28 cellular contexts compared by ENCODE assay signal in genomic region chr10:34303022-34303421, GRCh38.
"Had no signal": no experiment of that assay in that cellular context is flagged by ENCODE, and none has a peak within 500 bp of the region (broad histone marks: within the 10 kb centered on the region; RNA-seq: fewer than 3 reads in every experiment).

No MANE protein-coding gene starts in this region.

- H3K9me3 ChIP-seq: neutrophil, pancreas, psoas muscle, right lobe of liver, sigmoid colon, suprapubic skin, testis, tibial artery, transverse colon, upper lobe of right lung, uterus had no signal

- H3K4me1 ChIP-seq: pancreas, psoas muscle, sigmoid colon, testis, tibial artery, upper lobe of right lung, uterus had no signal

- FAIRE-seq: pancreas, small intestine had no signal

- H3K27ac ChIP-seq: neutrophil, pancreas, psoas muscle, right lobe of liver, sigmoid colon, suprapubic skin, testis, tibial artery, transverse colon, upper lobe of right lung, uterus had no signal

- H3K27me3 ChIP-seq: neutrophil, pancreas, right lobe of liver, sigmoid colon, suprapubic skin, testis, tibial artery, transverse colon, upper lobe of right lung, uterus had no signal

- H3K36me3 ChIP-seq: neutrophil, pancreas, right lobe of liver, sigmoid colon, suprapubic skin, tibial artery, transverse colon, upper lobe of right lung, uterus had no signal

- ATAC-seq: naive thymus-derived CD8-positive, alpha-beta T cell; natural killer cell treated with Interleukin-12 subunit alpha and Interleukin-12 subunit beta and Interleukin-15 and Interleukin-18, amount 100 ng/mL, for 72 hours; pancreas; psoas muscle; right cardiac atrium; right lobe of liver; stimulated activated memory B cell treated with anti-CD40 and anti-IgM and Interleukin-4, amounts not matched to agents 10 μg/mL and 1 μg/mL and 100 μg/mL, for 72 hours; stimulated activated naive CD8-positive, alpha-beta T cell treated with anti-CD3 and anti-CD28 coated beads, Interleukin-15, amount 100 ng/mL, for 72 hours; stimulated activated naive CD8-positive, alpha-beta T cell treated with anti-CD3 and anti-CD28 coated beads, Interleukin-15, Interleukin-2, amounts not matched to agents 100 U/mL and 50 U/mL, for 24 hours; upper lobe of right lung had no signal

- H3K4me3 ChIP-seq: pancreas, psoas muscle, right lobe of liver, sigmoid colon, suprapubic skin, testis, tibial artery, transverse colon, upper lobe of right lung, uterus had no signal

- DNase-seq: naive thymus-derived CD8-positive, alpha-beta T cell; nephron progenitor cell; nucleus accumbens; pancreas; posterior cingulate gyrus; psoas muscle; right cardiac atrium; right lobe of liver; sigmoid colon; small intestine; stimulated activated CD4-positive, alpha-beta T cell treated with anti-CD3 and anti-CD28 coated beads, Interleukin-12 subunit alpha, Interleukin-12 subunit beta, amount 100 ng/mL, for 4 hours; stimulated activated CD4-positive, alpha-beta T cell treated with anti-CD3 and anti-CD28 coated beads, Interleukin-1b, Interleukin-23, amount 100 ng/mL, for 48 hours; stimulated activated CD4-positive, alpha-beta T cell treated with anti-CD3 and anti-CD28 coated beads, Interleukin-4, amount 100 ng/mL, for 1 hour; stimulated activated CD4-positive, alpha-beta T cell treated with anti-CD3 and anti-CD28 coated beads, Interleukin-4, amount 100 ng/mL, for 4 hours; stimulated activated CD8-positive, alpha-beta memory T cell treated with anti-CD3 and anti-CD28 coated beads, Interleukin-4, amount 100 ng/mL, for 48 hours; stimulated activated naive CD4-positive, alpha-beta T cell; stimulated activated naive CD8-positive, alpha-beta T cell treated with anti-CD3 and anti-CD28 coated beads, Interleukin-15, amount 100 ng/mL, for 72 hours; stimulated activated naive CD8-positive, alpha-beta T cell treated with anti-CD3 and anti-CD28 coated beads, Interleukin-15, Interleukin-2, amounts not matched to agents 100 U/mL and 50 U/mL, for 24 hours; substantia nigra; testis; tibial artery; transverse colon; upper lobe of right lung; uterus had no signal
